ENCODE assay signal across 1 cellular context in the genomic region with DNA sequence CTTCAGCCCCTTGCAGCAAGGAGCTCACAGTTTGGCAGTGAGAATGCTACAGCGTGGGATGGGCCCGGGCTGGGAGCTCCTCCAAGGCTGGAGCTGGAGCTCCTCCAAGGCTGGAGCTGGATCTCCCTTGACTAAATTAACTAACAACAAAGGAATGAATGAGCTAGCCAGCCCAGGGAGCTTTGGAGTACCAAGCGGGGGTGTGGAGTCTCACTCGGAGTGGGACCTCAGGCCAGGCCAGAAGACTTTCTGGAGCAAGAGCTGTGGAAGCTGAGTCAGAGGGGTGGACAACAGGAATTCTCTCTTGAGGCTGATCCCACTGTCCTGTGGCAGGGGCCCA.
TF ChIP-seq lines count a peak whose summit lies in the region.

No MANE protein-coding gene starts in this region.

TF ChIP-seq in WTC11, 78 proteins besides CTCF, POLR2A, EP300 and RAD21 (continued from another document):
- TF ChIP-seq, protein P1, sequence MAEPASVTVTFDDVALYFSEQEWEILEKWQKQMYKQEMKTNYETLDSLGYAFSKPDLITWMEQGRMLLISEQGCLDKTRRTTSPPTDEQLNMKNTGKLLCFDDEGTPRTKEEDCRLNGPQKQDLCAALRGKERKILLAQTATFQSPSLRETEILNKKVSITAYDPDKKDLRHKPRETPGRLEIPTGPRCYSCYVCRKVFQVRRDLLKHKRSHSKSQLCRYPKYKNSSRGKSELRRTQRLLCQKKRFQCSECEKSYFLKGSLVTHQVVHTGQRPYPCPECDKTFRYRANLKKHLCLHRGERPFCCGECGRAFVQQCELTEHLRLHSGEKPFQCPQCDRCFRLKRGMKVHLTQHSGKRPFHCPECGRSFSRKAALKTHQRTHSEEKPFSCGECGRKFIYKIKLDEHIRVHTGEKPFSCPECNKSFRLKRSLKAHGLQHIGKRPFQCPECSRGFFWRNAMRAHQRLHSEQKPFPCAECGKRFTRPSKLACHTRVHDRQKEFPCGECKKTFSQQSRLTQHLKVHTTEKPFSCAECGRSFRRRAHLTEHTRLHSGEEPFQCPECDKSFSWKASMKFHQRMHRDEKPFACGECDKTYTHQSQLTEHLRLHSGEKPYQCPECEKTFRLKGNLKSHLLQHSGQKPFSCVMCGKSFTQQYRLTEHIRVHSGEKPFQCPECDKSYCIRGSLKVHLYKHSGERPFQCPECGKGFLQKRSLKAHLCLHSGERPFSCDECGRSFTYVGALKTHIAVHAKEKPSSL (CRISPR knock-in tag; conservative IDR thresholded peaks at IDR 0.05): no peak
- TF ChIP-seq HMGA2 (CRISPR knock-in tag; IDR thresholded peaks at IDR 0.05) (no peak), FOXK1 (CRISPR knock-in tag; IDR thresholded peaks at IDR 0.05) (no peak), TP53 (CRISPR knock-in tag; IDR thresholded peaks at IDR 0.05) (no peak), PRRX2 (CRISPR knock-in tag; IDR thresholded peaks at IDR 0.05) (no peak)
- TF ChIP-seq, protein P2, sequence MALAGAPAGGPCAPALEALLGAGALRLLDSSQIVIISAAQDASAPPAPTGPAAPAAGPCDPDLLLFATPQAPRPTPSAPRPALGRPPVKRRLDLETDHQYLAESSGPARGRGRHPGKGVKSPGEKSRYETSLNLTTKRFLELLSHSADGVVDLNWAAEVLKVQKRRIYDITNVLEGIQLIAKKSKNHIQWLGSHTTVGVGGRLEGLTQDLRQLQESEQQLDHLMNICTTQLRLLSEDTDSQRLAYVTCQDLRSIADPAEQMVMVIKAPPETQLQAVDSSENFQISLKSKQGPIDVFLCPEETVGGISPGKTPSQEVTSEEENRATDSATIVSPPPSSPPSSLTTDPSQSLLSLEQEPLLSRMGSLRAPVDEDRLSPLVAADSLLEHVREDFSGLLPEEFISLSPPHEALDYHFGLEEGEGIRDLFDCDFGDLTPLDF (CRISPR knock-in tag; IDR thresholded peaks at IDR 0.05): no peak
- TF ChIP-seq, protein P3, sequence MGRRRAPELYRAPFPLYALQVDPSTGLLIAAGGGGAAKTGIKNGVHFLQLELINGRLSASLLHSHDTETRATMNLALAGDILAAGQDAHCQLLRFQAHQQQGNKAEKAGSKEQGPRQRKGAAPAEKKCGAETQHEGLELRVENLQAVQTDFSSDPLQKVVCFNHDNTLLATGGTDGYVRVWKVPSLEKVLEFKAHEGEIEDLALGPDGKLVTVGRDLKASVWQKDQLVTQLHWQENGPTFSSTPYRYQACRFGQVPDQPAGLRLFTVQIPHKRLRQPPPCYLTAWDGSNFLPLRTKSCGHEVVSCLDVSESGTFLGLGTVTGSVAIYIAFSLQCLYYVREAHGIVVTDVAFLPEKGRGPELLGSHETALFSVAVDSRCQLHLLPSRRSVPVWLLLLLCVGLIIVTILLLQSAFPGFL (CRISPR knock-in tag; IDR thresholded peaks at IDR 0.05; ENCODE audit: borderline replicate concordance): no peak
- TF ChIP-seq, protein P4, sequence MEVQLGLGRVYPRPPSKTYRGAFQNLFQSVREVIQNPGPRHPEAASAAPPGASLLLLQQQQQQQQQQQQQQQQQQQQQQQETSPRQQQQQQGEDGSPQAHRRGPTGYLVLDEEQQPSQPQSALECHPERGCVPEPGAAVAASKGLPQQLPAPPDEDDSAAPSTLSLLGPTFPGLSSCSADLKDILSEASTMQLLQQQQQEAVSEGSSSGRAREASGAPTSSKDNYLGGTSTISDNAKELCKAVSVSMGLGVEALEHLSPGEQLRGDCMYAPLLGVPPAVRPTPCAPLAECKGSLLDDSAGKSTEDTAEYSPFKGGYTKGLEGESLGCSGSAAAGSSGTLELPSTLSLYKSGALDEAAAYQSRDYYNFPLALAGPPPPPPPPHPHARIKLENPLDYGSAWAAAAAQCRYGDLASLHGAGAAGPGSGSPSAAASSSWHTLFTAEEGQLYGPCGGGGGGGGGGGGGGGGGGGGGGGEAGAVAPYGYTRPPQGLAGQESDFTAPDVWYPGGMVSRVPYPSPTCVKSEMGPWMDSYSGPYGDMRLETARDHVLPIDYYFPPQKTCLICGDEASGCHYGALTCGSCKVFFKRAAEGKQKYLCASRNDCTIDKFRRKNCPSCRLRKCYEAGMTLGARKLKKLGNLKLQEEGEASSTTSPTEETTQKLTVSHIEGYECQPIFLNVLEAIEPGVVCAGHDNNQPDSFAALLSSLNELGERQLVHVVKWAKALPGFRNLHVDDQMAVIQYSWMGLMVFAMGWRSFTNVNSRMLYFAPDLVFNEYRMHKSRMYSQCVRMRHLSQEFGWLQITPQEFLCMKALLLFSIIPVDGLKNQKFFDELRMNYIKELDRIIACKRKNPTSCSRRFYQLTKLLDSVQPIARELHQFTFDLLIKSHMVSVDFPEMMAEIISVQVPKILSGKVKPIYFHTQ (CRISPR knock-in tag; IDR thresholded peaks at IDR 0.05): no peak
